24 cellular contexts compared by ENCODE assay signal in genomic region chr1:239606850-239607400, GRCh38.
"Had no signal": no experiment of that assay in that cellular context is flagged by ENCODE, and none has a peak within 500 bp of the region (broad histone marks: within the 10 kb centered on the region; RNA-seq: fewer than 3 reads in every experiment).

No MANE protein-coding gene starts in this region.

- ATAC-seq: foreskin keratinocyte; heart left ventricle; natural killer cell treated with Interleukin-12 subunit alpha and Interleukin-12 subunit beta and Interleukin-15 and Interleukin-18, amount 100 ng/mL, for 72 hours; pancreas; psoas muscle; stimulated activated naive B cell treated with anti-CD40 and anti-IgM and Interleukin-4, amounts not matched to agents 10 μg/mL and 1 μg/mL and 100 μg/mL, for 72 hours; stimulated activated naive CD8-positive, alpha-beta T cell treated with anti-CD3 and anti-CD28 coated beads, Interleukin-15, amount 100 ng/mL, for 72 hours had no signal

- DNase-seq: colonic mucosa; dermis blood vessel endothelial cell; erythroblast; foreskin keratinocyte; heart left ventricle; hippocampal formation; kidney glomerular epithelial cell; nucleus accumbens; pancreas; psoas muscle; sigmoid colon; stimulated activated CD4-positive, alpha-beta T cell treated with anti-CD3 and anti-CD28 coated beads, Interleukin-2, amount 100 ng/mL, for 24 hours; stimulated activated CD4-positive, alpha-beta T cell treated with anti-CD3 and anti-CD28 coated beads, Interleukin-4, amount 100 ng/mL, for 4 hours; stimulated activated naive B cell treated with anti-CD40 and anti-IgM and Interleukin-4, amounts not matched to agents 10 μg/mL and 1 μg/mL and 100 μg/mL, for 72 hours; stimulated activated naive CD8-positive, alpha-beta T cell treated with anti-CD3 and anti-CD28 coated beads, Interleukin-15, amount 100 ng/mL, for 72 hours had no signal

- H3K27ac ChIP-seq: colonic mucosa, foreskin keratinocyte, heart left ventricle, neural progenitor cell, pancreas, psoas muscle, sigmoid colon, skin epidermis, thoracic aorta had no signal

- H3K27ac Mint-ChIP-seq: mesothelial cell of epicardium; natural killer cell treated with Interleukin-12 subunit alpha and Interleukin-12 subunit beta and Interleukin-15 and Interleukin-18, amount 100 ng/mL, for 72 hours; neural progenitor cell; stimulated activated naive B cell treated with anti-CD40 and anti-IgM and Interleukin-4, amounts not matched to agents 10 μg/mL and 1 μg/mL and 100 μg/mL, for 72 hours; stimulated activated naive CD8-positive, alpha-beta T cell treated with anti-CD3 and anti-CD28 coated beads, Interleukin-15, amount 100 ng/mL, for 72 hours; type B pancreatic cell had no signal

- H3K36me3 Mint-ChIP-seq: mesothelial cell of epicardium; natural killer cell treated with Interleukin-12 subunit alpha and Interleukin-12 subunit beta and Interleukin-15 and Interleukin-18, amount 100 ng/mL, for 72 hours; neural progenitor cell; stimulated activated naive B cell treated with anti-CD40 and anti-IgM and Interleukin-4, amounts not matched to agents 10 μg/mL and 1 μg/mL and 100 μg/mL, for 72 hours; type B pancreatic cell had no signal

- H3K4me3 ChIP-seq: colonic mucosa, heart left ventricle, neural progenitor cell, pancreas, psoas muscle, sigmoid colon, skin epidermis, thoracic aorta had no signal

- H3K4me1 ChIP-seq: colonic mucosa, foreskin keratinocyte, heart left ventricle, neural progenitor cell, pancreas, psoas muscle had no signal

- H3K36me3 ChIP-seq: colonic mucosa, heart left ventricle, neural progenitor cell, pancreas, sigmoid colon, thoracic aorta had no signal

- H3K9me3 ChIP-seq: colonic mucosa, pancreas, psoas muscle, sigmoid colon, thoracic aorta had no signal

- H3K27me3 ChIP-seq: colonic mucosa, foreskin keratinocyte, heart left ventricle, neural progenitor cell, pancreas, sigmoid colon had no signal

- H2AFZ ChIP-seq: neural progenitor cell had no signal

- FAIRE-seq: endothelial cell of umbilical vein, islet of Langerhans, pancreas, urothelium cell line had no signal

- H3K9ac ChIP-seq: neural progenitor cell had no signal

- H3K4me1 Mint-ChIP-seq: mesothelial cell of epicardium; neural progenitor cell; stimulated activated naive B cell treated with anti-CD40 and anti-IgM and Interleukin-4, amounts not matched to agents 10 μg/mL and 1 μg/mL and 100 μg/mL, for 72 hours; stimulated activated naive CD8-positive, alpha-beta T cell treated with anti-CD3 and anti-CD28 coated beads, Interleukin-15, amount 100 ng/mL, for 72 hours had no signal

- H3K9me3 Mint-ChIP-seq: natural killer cell treated with Interleukin-12 subunit alpha and Interleukin-12 subunit beta and Interleukin-15 and Interleukin-18, amount 100 ng/mL, for 72 hours; neural progenitor cell; stimulated activated naive B cell treated with anti-CD40 and anti-IgM and Interleukin-4, amounts not matched to agents 10 μg/mL and 1 μg/mL and 100 μg/mL, for 72 hours; stimulated activated naive CD8-positive, alpha-beta T cell treated with anti-CD3 and anti-CD28 coated beads, Interleukin-15, amount 100 ng/mL, for 72 hours; type B pancreatic cell had no signal

- H3K4me3 Mint-ChIP-seq: mesothelial cell of epicardium; natural killer cell treated with Interleukin-12 subunit alpha and Interleukin-12 subunit beta and Interleukin-15 and Interleukin-18, amount 100 ng/mL, for 72 hours; neural progenitor cell; stimulated activated naive B cell treated with anti-CD40 and anti-IgM and Interleukin-4, amounts not matched to agents 10 μg/mL and 1 μg/mL and 100 μg/mL, for 72 hours; stimulated activated naive CD8-positive, alpha-beta T cell treated with anti-CD3 and anti-CD28 coated beads, Interleukin-15, amount 100 ng/mL, for 72 hours; type B pancreatic cell had no signal

- H3K4me2 ChIP-seq: neural progenitor cell had no signal

- H3K27me3 Mint-ChIP-seq: stimulated activated naive B cell treated with anti-CD40 and anti-IgM and Interleukin-4, amounts not matched to agents 10 μg/mL and 1 μg/mL and 100 μg/mL, for 72 hours; stimulated activated naive CD8-positive, alpha-beta T cell treated with anti-CD3 and anti-CD28 coated beads, Interleukin-15, amount 100 ng/mL, for 72 hours had no signal
